Comparison of ENCODE assay signal across 8 cellular contexts in the genomic region with DNA sequence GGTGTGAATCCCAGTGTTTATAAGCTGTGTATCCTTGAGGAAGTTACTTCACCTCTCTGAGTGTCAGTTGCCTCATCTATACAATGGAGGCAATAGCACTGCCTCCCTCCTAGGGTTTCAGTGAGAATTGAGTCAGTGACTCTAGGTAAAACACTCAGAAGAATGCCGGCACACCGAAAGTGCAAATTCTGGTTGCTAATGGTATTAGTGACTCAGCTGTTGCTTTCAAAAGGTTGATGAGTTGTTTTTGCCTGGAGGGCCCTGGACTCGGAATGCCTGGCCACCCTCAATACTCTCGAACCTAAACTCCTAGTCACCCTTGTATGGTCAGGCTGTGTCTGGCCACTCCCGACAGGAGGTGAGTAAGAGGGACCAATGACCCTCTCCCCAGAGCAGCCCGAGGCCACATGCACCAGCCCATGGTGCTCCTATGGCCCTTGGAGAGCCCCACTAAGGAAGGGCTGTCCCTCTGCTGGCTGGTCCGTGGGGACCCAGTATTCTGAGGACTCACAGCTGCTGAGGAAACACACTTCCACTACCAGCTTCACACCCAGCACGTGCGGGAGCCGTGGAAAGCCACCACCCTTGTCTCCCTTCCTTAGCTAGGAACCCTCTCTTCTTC.
A peak's percentile ranks its signal among the peaks of the same experiment; 100 is the strongest.
DNase-seq lines count a peak whose midpoint lies in the region; ATAC-seq and TF ChIP-seq lines count a peak whose summit lies in the region.

No MANE protein-coding gene starts in this region.

- H3K4me3 Mint-ChIP-seq in activated CD8-positive, alpha-beta T cell treated with anti-CD3 and anti-CD28 coated beads for 36 hours, result no peak overlapping the region
- H3K4me3 Mint-ChIP-seq in activated CD8-positive, alpha-beta T cell treated with anti-CD3 and anti-CD28 coated beads, Interleukin-2, amount 10 ng/mL, durations not matched to agents 7 days and 5 days, result no peak overlapping the region

- POLR2A ChIA-PET in activated CD8-positive, alpha-beta T cell treated with anti-CD3 and anti-CD28 coated beads for 36 hours (lab: Charles Lee), result no interaction called here
- POLR2A ChIA-PET in activated CD8-positive, alpha-beta T cell treated with anti-CD3 and anti-CD28 coated beads, Interleukin-2, amount 10 ng/mL, durations not matched to agents 7 days and 5 days (lab: Charles Lee), result no interaction called here

- no peak for DNase-seq in activated CD8-positive, alpha-beta T cell treated with anti-CD3 and anti-CD28 coated beads for 36 hours
- no peak for DNase-seq in activated CD8-positive, alpha-beta T cell treated with anti-CD3 and anti-CD28 coated beads, Interleukin-2, amount 10 ng/mL, durations not matched to agents 7 days and 5 days
- peak; percentile 79 for DNase-seq in choroid plexus epithelial cell (ENCODE audit: low read depth)
- peak; percentile 43 for DNase-seq in stromal cell of bone marrow (ENCODE audit: low read depth)
- no peak for DNase-seq in adrenal gland
- no peak for DNase-seq in activated CD4-positive, alpha-beta T cell treated with anti-CD3 and anti-CD28 coated beads, Interleukin-2, amount 50 U/mL, for 48 hours
- no peak for DNase-seq in activated gamma-delta T cell (lab: John Stamatoyannopoulos, UW)

- TF ChIP-seq POLR2A in adrenal gland (IDR thresholded peaks at IDR 0.05), result no peak

- no peaks in the 10 kb centered on the region for H3K9me3 Mint-ChIP-seq in activated CD8-positive, alpha-beta T cell treated with anti-CD3 and anti-CD28 coated beads for 36 hours
- H3K9me3 Mint-ChIP-seq in activated CD8-positive, alpha-beta T cell treated with anti-CD3 and anti-CD28 coated beads, Interleukin-2, amount 10 ng/mL, durations not matched to agents 7 days and 5 days (ENCODE audit: insufficient read depth), result no peaks in the 10 kb centered on the region

- H3K27me3 ChIP-seq in adrenal gland, result no peaks in the 10 kb centered on the region

- no peaks in the 10 kb centered on the region for H3K4me1 Mint-ChIP-seq in activated CD8-positive, alpha-beta T cell treated with anti-CD3 and anti-CD28 coated beads for 36 hours (ENCODE audit: low read depth)
- no peaks in the 10 kb centered on the region for H3K4me1 Mint-ChIP-seq in activated CD8-positive, alpha-beta T cell treated with anti-CD3 and anti-CD28 coated beads, Interleukin-2, amount 10 ng/mL, durations not matched to agents 7 days and 5 days (ENCODE audit: low read depth)

- WGBS in adrenal gland, 4 donors, result 72 to 85% (median 80%) methylated on average over 8 to 10 of the region's 10 CpGs

- H3K36me3 Mint-ChIP-seq in activated CD8-positive, alpha-beta T cell treated with anti-CD3 and anti-CD28 coated beads for 36 hours (ENCODE audit: low read depth), result no peaks in the 10 kb centered on the region
- H3K36me3 Mint-ChIP-seq in activated CD8-positive, alpha-beta T cell treated with anti-CD3 and anti-CD28 coated beads, Interleukin-2, amount 10 ng/mL, durations not matched to agents 7 days and 5 days (ENCODE audit: low read depth), result no peaks in the 10 kb centered on the region

- H3K27ac Mint-ChIP-seq in activated CD8-positive, alpha-beta T cell treated with anti-CD3 and anti-CD28 coated beads for 36 hours, result no peak overlapping the region
- no peak overlapping the region for H3K27ac Mint-ChIP-seq in activated CD8-positive, alpha-beta T cell treated with anti-CD3 and anti-CD28 coated beads, Interleukin-2, amount 10 ng/mL, durations not matched to agents 7 days and 5 days

- H3K4me3 ChIP-seq in choroid plexus epithelial cell (ENCODE audit: low read depth, low read length) (no peak overlapping the region), adrenal gland (no peak overlapping the region)

- CTCF ChIA-PET in activated CD8-positive, alpha-beta T cell treated with anti-CD3 and anti-CD28 coated beads for 36 hours (lab: Charles Lee), result interaction anchor here (0.9 to 1.0 kb wide), 2 partner anchors 44 to 139 kb away, joined by 3 read pairs; no protein-coding TSS in a partner anchor
- CTCF ChIA-PET in activated CD8-positive, alpha-beta T cell treated with anti-CD3 and anti-CD28 coated beads, Interleukin-2, amount 10 ng/mL, durations not matched to agents 7 days and 5 days (lab: Charles Lee), result interaction anchor here (1.0 kb wide), 1 partner anchor 38 kb away, joined by 3 read pairs; no protein-coding TSS in a partner anchor

- no peak for TF ChIP-seq CTCF in activated CD8-positive, alpha-beta T cell treated with anti-CD3 and anti-CD28 coated beads for 36 hours (IDR thresholded peaks at IDR 0.05)
- no peak for TF ChIP-seq CTCF in choroid plexus epithelial cell (conservative IDR thresholded peaks at IDR 0.05; ENCODE audit: low read depth, low read length)
- TF ChIP-seq CTCF in adrenal gland (IDR thresholded peaks at IDR 0.05), result no peak

- H3K9me3 ChIP-seq in adrenal gland (replicated peaks in 1 of 3), result no peaks in the 10 kb centered on the region

- no peak overlapping the region for H3K27ac ChIP-seq in adrenal gland

- intact Hi-C loops in activated CD8-positive, alpha-beta T cell treated with anti-CD3 and anti-CD28 coated beads for 36 hours (cut with micrococcal nuclease), result no loop called here
- intact Hi-C loops in adrenal gland (cut with DNase I), result no loop called here

- H3K36me3 ChIP-seq in adrenal gland (replicated peaks in 1 of 2), result no peaks in the 10 kb centered on the region

- peak; percentile 37 for ATAC-seq in activated CD8-positive, alpha-beta T cell treated with anti-CD3 and anti-CD28 coated beads for 36 hours
- no peak for ATAC-seq in activated CD8-positive, alpha-beta T cell treated with anti-CD3 and anti-CD28 coated beads, Interleukin-2, amount 10 ng/mL, durations not matched to agents 7 days and 5 days
- ATAC-seq in HG03442 (IDR thresholded peaks at IDR 0.05; ENCODE audit: unreplicated experiment), result peak; percentile 73

- no peaks in the 10 kb centered on the region for H3K4me1 ChIP-seq in adrenal gland (replicated peaks in 1 of 2)

- H3K27me3 Mint-ChIP-seq in activated CD8-positive, alpha-beta T cell treated with anti-CD3 and anti-CD28 coated beads for 36 hours, result peaks cover 1% of the 10 kb centered on the region
- peaks cover 6% of the 10 kb centered on the region for H3K27me3 Mint-ChIP-seq in activated CD8-positive, alpha-beta T cell treated with anti-CD3 and anti-CD28 coated beads, Interleukin-2, amount 10 ng/mL, durations not matched to agents 7 days and 5 days (ENCODE audit: low read depth)

Comparison
In these comparisons a context has a peak if more than half of its experiments do, and no peak if none do; other contexts are left out.
1. DNase-seq: peak in choroid plexus epithelial cell (single experiment) and stromal cell of bone marrow (single experiment); none in activated CD8-positive, alpha-beta T cell treated with anti-CD3 and anti-CD28 coated beads for 36 hours (single experiment), activated CD8-positive, alpha-beta T cell treated with anti-CD3 and anti-CD28 coated beads, Interleukin-2, amount 10 ng/mL, durations not matched to agents 7 days and 5 days (single experiment), adrenal gland (0 of 7), activated CD4-positive, alpha-beta T cell treated with anti-CD3 and anti-CD28 coated beads, Interleukin-2, amount 50 U/mL, for 48 hours (0 of 2) and activated gamma-delta T cell (single experiment).